Comparison of ENCODE assay signal across 1 cellular context in the genomic region with DNA sequence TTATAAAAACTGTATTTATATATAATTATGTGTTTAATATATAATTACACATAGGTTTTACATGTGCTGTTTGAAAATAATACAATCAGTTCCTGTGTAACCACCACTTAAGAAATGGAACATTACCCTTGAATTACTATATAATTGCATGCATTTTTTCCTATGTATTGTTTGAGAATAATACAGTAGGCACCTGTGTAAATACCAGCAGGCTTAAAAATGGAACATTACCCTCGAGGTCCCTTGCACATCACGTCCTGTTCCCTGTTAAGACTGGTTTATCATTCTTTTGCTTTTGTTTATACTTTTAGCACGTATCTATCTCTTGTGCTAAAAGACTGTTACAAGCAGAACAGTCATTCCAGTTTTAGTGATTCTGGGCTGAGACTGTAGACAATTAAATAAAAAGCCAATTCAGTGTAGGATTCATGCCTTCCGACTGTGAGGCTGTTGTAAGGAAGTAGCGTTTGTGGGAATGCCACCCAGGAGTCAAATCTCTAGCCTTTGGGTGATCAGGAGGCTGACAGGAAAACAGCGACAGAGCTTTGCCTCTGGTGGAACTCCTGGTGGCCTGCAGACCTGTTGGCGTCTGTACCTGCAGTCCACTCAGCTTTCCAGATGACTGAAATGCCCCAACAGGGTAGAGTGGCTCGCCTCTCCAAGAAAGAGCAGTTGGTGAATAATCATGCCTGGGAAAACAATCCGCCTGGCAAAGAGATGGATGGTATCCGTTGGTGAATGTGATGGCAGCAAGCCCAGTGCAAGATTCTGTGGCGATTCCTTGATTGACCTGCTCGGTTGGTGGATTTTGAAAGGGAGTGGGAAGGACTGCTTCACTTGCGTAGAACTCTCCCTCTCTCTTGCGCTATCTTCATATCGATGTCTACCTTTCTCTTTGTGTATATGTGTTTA.
TF ChIP-seq lines count a peak whose summit lies in the region.

No MANE protein-coding gene starts in this region.

TF ChIP-seq in WTC11, 78 proteins besides CTCF, POLR2A, EP300 and RAD21 (continued from another document):
- TF ChIP-seq, protein P1, sequence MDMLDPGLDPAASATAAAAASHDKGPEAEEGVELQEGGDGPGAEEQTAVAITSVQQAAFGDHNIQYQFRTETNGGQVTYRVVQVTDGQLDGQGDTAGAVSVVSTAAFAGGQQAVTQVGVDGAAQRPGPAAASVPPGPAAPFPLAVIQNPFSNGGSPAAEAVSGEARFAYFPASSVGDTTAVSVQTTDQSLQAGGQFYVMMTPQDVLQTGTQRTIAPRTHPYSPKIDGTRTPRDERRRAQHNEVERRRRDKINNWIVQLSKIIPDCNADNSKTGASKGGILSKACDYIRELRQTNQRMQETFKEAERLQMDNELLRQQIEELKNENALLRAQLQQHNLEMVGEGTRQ (CRISPR knock-in tag; IDR thresholded peaks at IDR 0.05) = no peak
- TF ChIP-seq, protein P2, sequence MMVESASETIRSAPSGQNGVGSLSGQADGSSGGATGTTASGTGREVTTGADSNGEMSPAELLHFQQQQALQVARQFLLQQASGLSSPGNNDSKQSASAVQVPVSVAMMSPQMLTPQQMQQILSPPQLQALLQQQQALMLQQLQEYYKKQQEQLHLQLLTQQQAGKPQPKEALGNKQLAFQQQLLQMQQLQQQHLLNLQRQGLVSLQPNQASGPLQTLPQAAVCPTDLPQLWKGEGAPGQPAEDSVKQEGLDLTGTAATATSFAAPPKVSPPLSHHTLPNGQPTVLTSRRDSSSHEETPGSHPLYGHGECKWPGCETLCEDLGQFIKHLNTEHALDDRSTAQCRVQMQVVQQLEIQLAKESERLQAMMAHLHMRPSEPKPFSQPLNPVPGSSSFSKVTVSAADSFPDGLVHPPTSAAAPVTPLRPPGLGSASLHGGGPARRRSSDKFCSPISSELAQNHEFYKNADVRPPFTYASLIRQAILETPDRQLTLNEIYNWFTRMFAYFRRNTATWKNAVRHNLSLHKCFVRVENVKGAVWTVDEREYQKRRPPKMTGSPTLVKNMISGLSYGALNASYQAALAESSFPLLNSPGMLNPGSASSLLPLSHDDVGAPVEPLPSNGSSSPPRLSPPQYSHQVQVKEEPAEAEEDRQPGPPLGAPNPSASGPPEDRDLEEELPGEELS (CRISPR knock-in tag; IDR thresholded peaks at IDR 0.05) = no peak
- TF ChIP-seq MYBL2 (CRISPR knock-in tag; IDR thresholded peaks at IDR 0.05) (no peak), TEAD1 (CRISPR knock-in tag; IDR thresholded peaks at IDR 0.05) (no peak), SMAD4 (CRISPR knock-in tag; IDR thresholded peaks at IDR 0.05) (no peak), ATF1 (CRISPR knock-in tag; IDR thresholded peaks at IDR 0.05) (no peak), ZNF219 (CRISPR knock-in tag; IDR thresholded peaks at IDR 0.05; ENCODE audit: borderline replicate concordance) (no peak), OVOL2 (CRISPR knock-in tag; IDR thresholded peaks at IDR 0.05; ENCODE audit: borderline replicate concordance) (no peak)
